25 cellular contexts compared by ENCODE assay signal in genomic region chr17:68531252-68531651, GRCh38. TPM values are rescaled to one million over a fixed set of nuclear protein-coding genes. Genes with fewer than 3 reads are reported as not detected.
A peak's percentile ranks its signal among the peaks of the same experiment; 100 is the strongest.
DNase-seq lines count a peak whose midpoint lies in the region; ATAC-seq and TF ChIP-seq lines count a peak whose summit lies in the region.
"Had no signal": no experiment of that assay in that cellular context is flagged by ENCODE, and none has a peak within 500 bp of the region (broad histone marks: within the 10 kb centered on the region; RNA-seq: fewer than 3 reads in every experiment).

No MANE protein-coding gene starts in this region.

- H3K9ac ChIP-seq in adipocyte (ENCODE audit: low read length) (peak overlapping the region; percentile 2), liver (ENCODE audit: low read depth in 1 of 2, low read length in 2 of 2) (peak overlapping the region in 1 of 2 donors; percentile 12)

- WGBS in liver: 46% methylated on average over 4 of the region's 4 CpGs

- peaks cover 70% of the 10 kb centered on the region for H3K36me3 Mint-ChIP-seq in WTC11

- peaks cover 81% of the 10 kb centered on the region for H3K4me1 ChIP-seq in left ventricle myocardium inferior
- peaks cover 0 to 10% of the 10 kb centered on the region in 2 donors for H3K4me1 ChIP-seq in right atrium auricular region
- peaks cover 31% of the 10 kb centered on the region for H3K4me1 ChIP-seq in adipocyte (ENCODE audit: control insufficient read depth, insufficient read depth, low read length)
- H3K4me1 ChIP-seq in liver (ENCODE audit: control insufficient read depth in 4 of 4, insufficient read depth in 4 of 4, low read length in 3 of 4): peaks cover 3 to 44% (median 33%) of the 10 kb centered on the region in 4 donors
- H3K4me1 ChIP-seq in osteoblast (ENCODE audit: insufficient read depth, low read length): peaks cover 20% of the 10 kb centered on the region
- H3K4me1 ChIP-seq: A549 had no signal

- no peak overlapping the region for H2AFZ ChIP-seq in osteoblast (ENCODE audit: low read length)
- H2AFZ ChIP-seq: GM23248 had no signal

- H3K4me3 Mint-ChIP-seq in WTC11: no peak overlapping the region
- H3K4me3 Mint-ChIP-seq: CD4-positive, CD25-positive, alpha-beta regulatory T cell; H9; HFFc6 had no signal

- TF ChIP-seq CTCF in left ventricle myocardium inferior (IDR thresholded peaks at IDR 0.05; ENCODE audit: borderline replicate concordance) (no peak), right atrium auricular region (IDR thresholded peaks at IDR 0.05) (no peak), liver (IDR thresholded peaks at IDR 0.05; ENCODE audit: low read depth, low read length, missing input control) (no peak), WTC11 (IDR thresholded peaks at IDR 0.05) (no peak), osteoblast (IDR thresholded peaks at IDR 0.05; ENCODE audit: extremely low read depth, low read depth, low read length) (no peak)

- H3K27ac ChIP-seq in left ventricle myocardium inferior (replicated peaks): peak overlapping the region; percentile 14
- H3K27ac ChIP-seq in right atrium auricular region: no peak overlapping the region
- H3K27ac ChIP-seq in liver (ENCODE audit: low read depth in 1 of 2, low read length in 2 of 2): peak overlapping the region; percentile 62
- H3K27ac ChIP-seq in osteoblast (ENCODE audit: low read depth, low read length): no peak overlapping the region
- H3K27ac ChIP-seq: A549, GM23248 had no signal

- no peak overlapping the region for H3K4me2 ChIP-seq in osteoblast (ENCODE audit: insufficient read depth, low read length)
- H3K4me2 ChIP-seq: A549 had no signal

- H3K9me3 ChIP-seq in left ventricle myocardium inferior (replicated peaks) (no peaks in the 10 kb centered on the region), right atrium auricular region (no peaks in the 10 kb centered on the region), adipocyte (ENCODE audit: control insufficient read depth, low read length) (no peaks in the 10 kb centered on the region), liver (ENCODE audit: control insufficient read depth in 4 of 4, low read length in 3 of 4) (no peaks in the 10 kb centered on the region), osteoblast (ENCODE audit: low read depth, low read length) (no peaks in the 10 kb centered on the region)
- H3K9me3 ChIP-seq: A549 had no signal

- intact Hi-C loops in left ventricle myocardium inferior (cut with micrococcal nuclease): no loop called here

- H3K4me1 Mint-ChIP-seq in WTC11: peaks cover 17% of the 10 kb centered on the region

- no peaks in the 10 kb centered on the region for H3K9me3 Mint-ChIP-seq in WTC11
- H3K9me3 Mint-ChIP-seq: CD4-positive, CD25-positive, alpha-beta regulatory T cell; H9; HFFc6 had no signal

- H3K27ac Mint-ChIP-seq in WTC11: no peak overlapping the region
- H3K27ac Mint-ChIP-seq: HFFc6 had no signal

- H3K27me3 ChIP-seq in left ventricle myocardium inferior (ENCODE audit: low read depth): no peaks in the 10 kb centered on the region
- H3K27me3 ChIP-seq in right atrium auricular region: no peaks in the 10 kb centered on the region
- no peaks in the 10 kb centered on the region for H3K27me3 ChIP-seq in adipocyte (replicated peaks; ENCODE audit: control insufficient read depth, insufficient read depth, low read length)
- H3K27me3 ChIP-seq in liver (ENCODE audit: control insufficient read depth in 4 of 4, insufficient read depth in 4 of 4, low read length in 3 of 4): no peaks in the 10 kb centered on the region
- no peaks in the 10 kb centered on the region for H3K27me3 ChIP-seq in osteoblast (ENCODE audit: insufficient read depth, low read length)

- POLR2A ChIA-PET in WTC11 (lab: Charles Lee): no interaction called here

- H3K79me2 ChIP-seq in osteoblast (ENCODE audit: insufficient read depth, low read length): peaks cover 16% of the 10 kb centered on the region

- H3K4me3 ChIP-seq in left ventricle myocardium inferior: no peak overlapping the region
- H3K4me3 ChIP-seq in right atrium auricular region: no peak overlapping the region
- no peak overlapping the region for H3K4me3 ChIP-seq in adipocyte (ENCODE audit: low read length)
- no peak overlapping the region for H3K4me3 ChIP-seq in liver (ENCODE audit: low read depth in 1 of 3, low read length in 3 of 3)
- H3K4me3 ChIP-seq in osteoblast (ENCODE audit: insufficient read depth, low read length): no peak overlapping the region
- H3K4me3 ChIP-seq: A549, GM23248 had no signal

- H4K20me1 ChIP-seq in osteoblast (ENCODE audit: insufficient read depth, low read length): no peaks in the 10 kb centered on the region

- DNase-seq in left ventricle myocardium inferior (no peak), right atrium auricular region (ENCODE audit: low spot score) (no peak), adipocyte (ENCODE audit: low read depth) (no peak), superior temporal gyrus (ENCODE audit: extremely low spot score) (peak; percentile 8), WTC11 (ENCODE audit: low spot score) (no peak), NAMALWA (ENCODE audit: low spot score) (no peak), osteoblast (ENCODE audit: insufficient read length, low spot score, missing footprints) (no peak)
- DNase-seq: CD4-positive, CD25-positive, alpha-beta regulatory T cell; COR-L47; DND-41; GM23248; H9; HFFc6; Karpas-422; NCI-H1048; NCI-H1417 treated with DMSO at 0.1 percent for 48 hours; NCI-H187; NCI-H2227 treated with DMSO at 0.1 percent for 48 hours; NCI-H510A; NCI-H774; OCI-M1; RPMI8226; SHP77 had no signal

- CTCF ChIA-PET in WTC11 (lab: Charles Lee): no interaction called here

- H3K36me3 ChIP-seq in left ventricle myocardium inferior (peaks cover 99% of the 10 kb centered on the region), right atrium auricular region (peaks cover 93% of the 10 kb centered on the region), adipocyte (ENCODE audit: control insufficient read depth, insufficient read depth, low read length, severe bottlenecking) (peaks cover 90% of the 10 kb centered on the region), liver (ENCODE audit: control insufficient read depth in 4 of 4, insufficient read depth in 3 of 4, low read depth in 1 of 4, low read length in 3 of 4) (peaks cover 6 to 45% (median 29%) of the 10 kb centered on the region in 4 donors), osteoblast (ENCODE audit: insufficient read depth, low read length) (peaks cover 97% of the 10 kb centered on the region)

- no peak for ATAC-seq in WTC11
- ATAC-seq: A549 had no signal

- no peaks in the 10 kb centered on the region for H3K27me3 Mint-ChIP-seq in WTC11 (ENCODE audit: low read depth)
- H3K27me3 Mint-ChIP-seq: CD4-positive, CD25-positive, alpha-beta regulatory T cell had no signal

- TF ChIP-seq RAD21 in liver (IDR thresholded peaks at IDR 0.05): peak; percentile 39 to 53

TF ChIP-seq in liver, 16 proteins besides CTCF, POLR2A, EP300 and RAD21 (continues in another document):
- TF ChIP-seq EGR1 (IDR thresholded peaks at IDR 0.05; ENCODE audit: low read depth in 2 of 2) (no peak), SP1 (IDR thresholded peaks at IDR 0.05) (peak; percentile 65), TAF1 (conservative IDR thresholded peaks at IDR 0.05) (no peak), RXRA (IDR thresholded peaks at IDR 0.05) (peak; percentile 35 to 52), GABPA (IDR thresholded peaks at IDR 0.05 in 1 of 2, conservative IDR thresholded peaks at IDR 0.05 in 1 of 2) (no peak), NR2F2 (IDR thresholded peaks at IDR 0.05) (no peak), FOXA2 (IDR thresholded peaks at IDR 0.05) (no peak), JUND (IDR thresholded peaks at IDR 0.05) (peak in 1 of 2 donors; percentile 20), YY1 (IDR thresholded peaks at IDR 0.05) (no peak), FOXA1 (IDR thresholded peaks at IDR 0.05) (no peak)
- TF ChIP-seq, protein P1, sequence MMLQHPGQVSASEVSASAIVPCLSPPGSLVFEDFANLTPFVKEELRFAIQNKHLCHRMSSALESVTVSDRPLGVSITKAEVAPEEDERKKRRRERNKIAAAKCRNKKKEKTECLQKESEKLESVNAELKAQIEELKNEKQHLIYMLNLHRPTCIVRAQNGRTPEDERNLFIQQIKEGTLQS (IDR thresholded peaks at IDR 0.05): no peak
- TF ChIP-seq, protein P2, sequence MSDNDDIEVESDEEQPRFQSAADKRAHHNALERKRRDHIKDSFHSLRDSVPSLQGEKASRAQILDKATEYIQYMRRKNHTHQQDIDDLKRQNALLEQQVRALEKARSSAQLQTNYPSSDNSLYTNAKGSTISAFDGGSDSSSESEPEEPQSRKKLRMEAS (IDR thresholded peaks at IDR 0.05): no peak

TF ChIP-seq in WTC11, 78 proteins besides CTCF, POLR2A, EP300 and RAD21:
- TF ChIP-seq FOXK1 (CRISPR knock-in tag; IDR thresholded peaks at IDR 0.05) (no peak), SP1 (CRISPR knock-in tag; conservative IDR thresholded peaks at IDR 0.05) (no peak), TCF7 (CRISPR knock-in tag; IDR thresholded peaks at IDR 0.05; ENCODE audit: low read depth) (no peak)

RNA-seq across cellular contexts. Expression of gene PRKAR1A, which starts 19.0 kb away (rescaled TPM):
- total RNA-seq in left ventricle myocardium inferior (733 TPM), right atrium auricular region (100 to 1,000 TPM; 534 to 672 TPM), liver (100 to 1,000 TPM; 117 to 118 TPM), WTC11 (2021) (149 to 158 TPM (median 155 TPM) in 3 replicates), osteoblast (234 and 259 TPM in 2 replicates)
- 10 to 100 TPM; 55.6 to 91.2 TPM for polyA plus RNA-seq in liver

Comparison
In these comparisons a context has a peak if more than half of its experiments do, and no peak if none do; other contexts are left out.
1. H3K27ac ChIP-seq: peak in left ventricle myocardium inferior (single experiment) and liver (2 of 2); none in right atrium auricular region (0 of 2) and osteoblast (single experiment).